1 cellular context compared by ENCODE assay signal in the genomic region with DNA sequence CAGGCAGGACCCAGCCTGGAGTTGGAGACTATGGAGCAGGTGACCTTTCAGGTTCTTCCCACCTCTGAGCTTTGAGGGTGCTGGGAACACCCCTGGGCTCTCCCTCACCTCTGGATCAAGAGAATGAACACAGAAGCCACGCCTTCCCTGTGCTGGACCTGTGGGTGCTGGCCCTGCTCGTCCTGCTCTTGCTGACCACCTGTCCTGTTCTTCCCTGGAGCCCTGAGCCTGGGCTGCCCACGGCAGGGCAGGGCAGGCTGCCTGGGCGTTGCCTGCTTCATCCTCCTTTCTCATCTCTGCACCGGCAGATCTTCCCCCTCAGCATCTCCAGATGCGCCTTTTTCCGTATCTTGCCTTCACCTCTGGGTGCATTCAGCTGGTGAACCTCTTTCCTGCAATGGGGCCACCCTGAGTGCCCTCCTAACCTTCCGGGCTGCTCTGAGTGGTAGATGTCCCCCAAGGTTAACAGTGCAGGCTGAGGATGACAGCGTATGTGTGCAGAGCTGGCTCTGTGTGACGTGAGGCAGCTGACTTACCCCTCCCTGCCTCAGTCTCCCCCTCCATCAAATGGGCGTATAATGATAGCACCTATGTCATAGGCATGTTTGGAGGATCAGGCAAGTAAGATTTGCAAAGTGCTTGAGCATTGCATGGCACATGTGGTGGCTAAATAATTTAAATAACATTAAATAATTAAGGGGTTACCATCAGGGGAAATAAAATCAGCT.
TF ChIP-seq lines count a peak whose summit lies in the region.

No MANE protein-coding gene starts in this region.

TF ChIP-seq in K562, 482 proteins besides CTCF, POLR2A, EP300 and RAD21 (continued from another document):
- TF ChIP-seq SFPQ (IDR thresholded peaks at IDR 0.05; ENCODE audit: low read depth, low read length) (no peak), LARP7 (IDR thresholded peaks at IDR 0.05) (no peak), ZC3H11A (IDR thresholded peaks at IDR 0.05; ENCODE audit: low read depth, low read length) (no peak), RCOR1 (IDR thresholded peaks at IDR 0.05; ENCODE audit: borderline replicate concordance in 1 of 2, low read depth in 2 of 2, low read length in 2 of 2) (peak in 1 of 2 experiments; percentile 48; a peak in 2 of 4 replicates), RAD51 (IDR thresholded peaks at IDR 0.05; ENCODE audit: borderline replicate concordance, low read depth) (no peak), GTF2F1 (IDR thresholded peaks at IDR 0.05; ENCODE audit: low read depth, low read length) (no peak), MXD1 (CRISPR knock-in tag; IDR thresholded peaks at IDR 0.05; ENCODE audit: borderline replicate concordance, poor library complexity, severe bottlenecking) (no peak), KLF16 (IDR thresholded peaks at IDR 0.05) (no peak), ZBTB33 (CRISPR knock-in tag; IDR thresholded peaks at IDR 0.05) (no peak), KDM2B (CRISPR knock-in tag; IDR thresholded peaks at IDR 0.05) (no peak)
- TF ChIP-seq, protein P1, sequence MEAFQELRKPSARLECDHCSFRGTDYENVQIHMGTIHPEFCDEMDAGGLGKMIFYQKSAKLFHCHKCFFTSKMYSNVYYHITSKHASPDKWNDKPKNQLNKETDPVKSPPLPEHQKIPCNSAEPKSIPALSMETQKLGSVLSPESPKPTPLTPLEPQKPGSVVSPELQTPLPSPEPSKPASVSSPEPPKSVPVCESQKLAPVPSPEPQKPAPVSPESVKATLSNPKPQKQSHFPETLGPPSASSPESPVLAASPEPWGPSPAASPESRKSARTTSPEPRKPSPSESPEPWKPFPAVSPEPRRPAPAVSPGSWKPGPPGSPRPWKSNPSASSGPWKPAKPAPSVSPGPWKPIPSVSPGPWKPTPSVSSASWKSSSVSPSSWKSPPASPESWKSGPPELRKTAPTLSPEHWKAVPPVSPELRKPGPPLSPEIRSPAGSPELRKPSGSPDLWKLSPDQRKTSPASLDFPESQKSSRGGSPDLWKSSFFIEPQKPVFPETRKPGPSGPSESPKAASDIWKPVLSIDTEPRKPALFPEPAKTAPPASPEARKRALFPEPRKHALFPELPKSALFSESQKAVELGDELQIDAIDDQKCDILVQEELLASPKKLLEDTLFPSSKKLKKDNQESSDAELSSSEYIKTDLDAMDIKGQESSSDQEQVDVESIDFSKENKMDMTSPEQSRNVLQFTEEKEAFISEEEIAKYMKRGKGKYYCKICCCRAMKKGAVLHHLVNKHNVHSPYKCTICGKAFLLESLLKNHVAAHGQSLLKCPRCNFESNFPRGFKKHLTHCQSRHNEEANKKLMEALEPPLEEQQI (IDR thresholded peaks at IDR 0.05) = no peak
